Comparison of ENCODE assay signal across 11 cellular contexts in genomic region chr4:9247953-9248680, GRCh38. TPM values are rescaled to one million over a fixed set of nuclear protein-coding genes. Genes with fewer than 3 reads are reported as not detected.
DNase-seq lines count a peak whose midpoint lies in the region; ATAC-seq and TF ChIP-seq lines count a peak whose summit lies in the region.
"Not testable (repeated sequence)": the region's sequence is repeated elsewhere in the genome, so short reads cannot be mapped to it uniquely, and the experiment has no call there.
"Had no signal": no experiment of that assay in that cellular context is flagged by ENCODE, and none has a peak within 500 bp of the region (broad histone marks: within the 10 kb centered on the region; RNA-seq: fewer than 3 reads in every experiment).

TSS of gene USP17L18 (plus strand) at chr4:9248630. CDS start at chr4:9248630, 0 bp downstream.

- H3K4me3 ChIP-seq in tibial nerve: not testable (repeated sequence)

- peak; percentile 0 for DNase-seq in ELR (ENCODE audit: low read depth)
- peak; percentile 5 for DNase-seq in WTC11 (ENCODE audit: low spot score)
- peak; percentile 0 for DNase-seq in activated T-cell treated with anti-CD3 and anti-CD28 coated beads for 4 hours
- peak; percentile 71 for DNase-seq in chondrocyte (ENCODE audit: low spot score)
- peak; percentile 77 for DNase-seq in cardiac septum (ENCODE audit: low spot score)
- DNase-seq in mesothelial cell of epicardium (ENCODE audit: low spot score in 2 of 2, unreplicated experiment in 2 of 2): peak; percentile 16 to 25
- DNase-seq in sciatic nerve (ENCODE audit: low spot score): peak; percentile 64
- DNase-seq in tibial nerve (ENCODE audit: low spot score in 2 of 2): peak; percentile 4 to 42

- POLR2A ChIA-PET in WTC11 (lab: Charles Lee): not testable (repeated sequence)

- not testable (repeated sequence) for H3K27me3 ChIP-seq in tibial nerve

- CTCF ChIA-PET in WTC11 (lab: Charles Lee): not testable (repeated sequence)

- not testable (repeated sequence) for H3K36me3 ChIP-seq in tibial nerve

- H3K4me1 ChIP-seq in tibial nerve: not testable (repeated sequence)

- not testable (repeated sequence) for H3K9me3 ChIP-seq in tibial nerve

- ATAC-seq in WTC11, sciatic nerve: not testable (repeated sequence)

- H3K9me3 Mint-ChIP-seq in WTC11; chondrocyte (ENCODE audit: low read depth); mesothelial cell of epicardium: not testable (repeated sequence)

- 90 to 92% methylated on average over 12 to 18 of the region's 26 CpGs for WGBS in tibial nerve, 2 donors

- H3K4me3 Mint-ChIP-seq in WTC11; chondrocyte (ENCODE audit: unreplicated experiment); mesothelial cell of epicardium: not testable (repeated sequence)

- not testable (repeated sequence) for TF ChIP-seq POLR2A in tibial nerve (IDR thresholded peaks at IDR 0.05)

- intact Hi-C loops in cardiac septum (cut with DNase I); sciatic nerve (cut with DNase I): not testable (repeated sequence)

- not testable (repeated sequence) for TF ChIP-seq CTCF in WTC11 (IDR thresholded peaks at IDR 0.05); chondrocyte (IDR thresholded peaks at IDR 0.05); mesothelial cell of epicardium (IDR thresholded peaks at IDR 0.05; ENCODE audit: unreplicated experiment); tibial nerve (IDR thresholded peaks at IDR 0.05)

- not testable (repeated sequence) for H3K36me3 Mint-ChIP-seq in WTC11; chondrocyte (ENCODE audit: low read depth); mesothelial cell of epicardium

- H3K27ac ChIP-seq in tibial nerve: not testable (repeated sequence)

- H3K27ac Mint-ChIP-seq in WTC11; chondrocyte (ENCODE audit: unreplicated experiment); mesothelial cell of epicardium: not testable (repeated sequence)

- TF ChIP-seq EP300 in tibial nerve (IDR thresholded peaks at IDR 0.05): not testable (repeated sequence)

- not testable (repeated sequence) for H3K27me3 Mint-ChIP-seq in WTC11 (ENCODE audit: low read depth); chondrocyte (ENCODE audit: low read depth); mesothelial cell of epicardium (ENCODE audit: low read depth)

- H3K4me1 Mint-ChIP-seq in WTC11; chondrocyte (ENCODE audit: low read depth); mesothelial cell of epicardium: not testable (repeated sequence)

RNA-seq across cellular contexts. Expression of gene USP17L18, which starts in this region (rescaled TPM):
- not detected in 3 replicates for total RNA-seq in WTC11 (2021)
- total RNA-seq in chondrocyte: not detected in 3 replicates
- total RNA-seq in cardiac septum: not detected
- not detected in 3 replicates for total RNA-seq in mesothelial cell of epicardium
- not detected for total RNA-seq in sciatic nerve
- total RNA-seq in tibial nerve: not detected
- total RNA-seq: activated T-helper 1 cell treated with anti-CD3 and anti-CD28 coated beads, Interleukin-12 subunit alpha, Interleukin-12 subunit beta, Interleukin-2, Interleukin-4 antibody, amounts not matched to agents 30 ng/mL and 10 ng/mL and 1 ng/mL, durations not matched to agents 14 hours and 24 hours and 36 hours; OCI-LY7; vagina had no signal

Comparison
In these comparisons a context has a peak if more than half of its experiments do, and no peak if none do; other contexts are left out.
1. Peak in DNase-seq in WTC11; RNA of the gene not detected or under 1 TPM.
2. Peak in DNase-seq in chondrocyte; RNA of the gene not detected or under 1 TPM.
3. Peak in DNase-seq in cardiac septum; RNA of the gene not detected or under 1 TPM.
4. Peak in DNase-seq in mesothelial cell of epicardium; RNA of the gene not detected or under 1 TPM.
5. Peak in DNase-seq in sciatic nerve; RNA of the gene not detected or under 1 TPM.
6. Peak in DNase-seq in tibial nerve; RNA of the gene not detected or under 1 TPM.
7. DNase-seq: peak in every context shown above with its lines; median percentile 77 in cardiac septum; 71 in chondrocyte; 64 in sciatic nerve; 23 in tibial nerve; 20 in mesothelial cell of epicardium; 5 in WTC11; 0 in ELR; 0 in activated T-cell treated with anti-CD3 and anti-CD28 coated beads for 4 hours.